19 cellular contexts compared by ENCODE assay signal in the genomic region with DNA sequence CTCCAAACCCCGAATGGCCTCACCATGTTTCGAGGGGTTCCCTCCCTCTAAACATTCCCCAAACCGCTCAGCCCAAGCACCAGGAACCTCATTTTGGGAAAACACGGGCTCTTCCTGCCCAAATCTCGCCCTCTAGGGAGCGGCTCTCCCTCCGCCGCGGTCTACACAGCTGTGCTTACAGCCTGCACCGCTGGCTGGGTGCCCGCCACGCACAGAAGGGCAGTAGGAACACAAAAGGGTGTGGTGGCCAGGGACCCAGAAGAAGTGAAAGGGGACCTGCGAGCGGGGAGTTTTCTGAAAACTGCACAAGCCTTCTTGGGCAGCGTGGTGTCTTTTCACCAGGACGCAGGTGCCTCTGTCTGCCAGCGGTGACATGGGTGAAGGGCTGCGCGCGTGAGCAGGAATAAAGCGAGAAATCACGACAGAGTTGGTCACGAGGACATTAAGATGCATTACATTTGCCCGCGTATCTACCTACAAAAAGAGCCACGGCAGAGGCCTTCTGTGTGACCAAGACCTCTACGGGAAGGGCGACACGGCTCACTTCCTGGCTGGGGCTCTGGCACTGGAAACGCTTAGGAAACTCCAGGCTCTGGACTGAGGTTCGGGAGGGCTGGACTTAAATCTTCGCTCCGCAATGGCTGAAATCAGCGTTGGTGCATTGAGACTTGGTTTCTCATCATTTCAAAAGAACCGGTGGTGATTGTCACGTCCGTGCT.
A peak's percentile ranks its signal among the peaks of the same experiment; 100 is the strongest.
DNase-seq lines count a peak whose midpoint lies in the region; ATAC-seq, FAIRE-seq and TF ChIP-seq lines count a peak whose summit lies in the region.
"Had no signal": no experiment of that assay in that cellular context is flagged by ENCODE, and none has a peak within 500 bp of the region (broad histone marks: within the 10 kb centered on the region; RNA-seq: fewer than 3 reads in every experiment).

No MANE protein-coding gene starts in this region.

- POLR2A ChIA-PET in A549 (lab: Yijun Ruan, JAX), result no interaction called here

- H3K4me1 ChIP-seq in A549 (no peaks in the 10 kb centered on the region), adipocyte (ENCODE audit: control insufficient read depth, insufficient read depth, low read length) (peaks cover 6% of the 10 kb centered on the region), parathyroid adenoma (no peaks in the 10 kb centered on the region)
- H3K4me1 ChIP-seq: uterus had no signal

- 38% methylated on average over 33 of the region's 37 CpGs for WGBS in A549 (ENCODE audit: missing lambda C conversion rate)

- intact Hi-C loops in left cardiac atrium (cut with DNase I), result no loop called here

- DNase-seq in A549 (ENCODE audit: low read depth in 1 of 2, low spot score in 1 of 2), result no peak
- peak; percentile 11 for DNase-seq in adipocyte (ENCODE audit: low read depth)
- DNase-seq in left cardiac atrium, result peak; percentile 35
- no peak for DNase-seq in nucleus accumbens (lab: John Stamatoyannopoulos, UW)
- DNase-seq in NCI-H1417 treated with DMSO at 0.1 percent for 48 hours (lab: John Stamatoyannopoulos, UW), result no peak
- no peak for DNase-seq in COLO829 (ENCODE audit: low spot score)
- DNase-seq: activated CD4-positive, alpha-beta T cell treated with anti-CD3 and anti-CD28 coated beads, Interleukin-2, amount 50 U/mL, for 48 hours; activated T-cell treated with anti-CD3 and anti-CD28 coated beads, Interleukin-2, amount 50 U/mL, for 48 hours; central memory CD4-positive, alpha-beta T cell; effector memory CD4-positive, alpha-beta T cell; foreskin melanocyte; immature natural killer cell; NCI-H2029; NCI-H774; uterus had no signal

- H3K27me3 ChIP-seq in adipocyte (replicated peaks; ENCODE audit: control insufficient read depth, insufficient read depth, low read length), result peaks cover 54% of the 10 kb centered on the region
- no peaks in the 10 kb centered on the region for H3K27me3 ChIP-seq in parathyroid adenoma (ENCODE audit: control insufficient read depth, insufficient read depth, low read length)
- H3K27me3 ChIP-seq: uterus had no signal

- TF ChIP-seq CTCF in A549 (IDR thresholded peaks at IDR 0.05) (no peak), parathyroid adenoma (IDR thresholded peaks at IDR 0.05) (no peak)

- H3K9ac ChIP-seq in adipocyte (ENCODE audit: low read length) (no peak overlapping the region), parathyroid adenoma (no peak overlapping the region)

- no peak for TF ChIP-seq POLR2A in A549 (IDR thresholded peaks at IDR 0.05; ENCODE audit: low read length)

- no peak overlapping the region for H3K27ac ChIP-seq in A549
- H3K27ac ChIP-seq in parathyroid adenoma, result no peak overlapping the region
- H3K27ac ChIP-seq: uterus had no signal

- no peak for TF ChIP-seq RAD21 in A549 (conservative IDR thresholded peaks at IDR 0.05 in 1 of 2, IDR thresholded peaks at IDR 0.05 in 1 of 2)

- CTCF ChIA-PET in A549 (lab: Yijun Ruan, JAX), result interaction anchor here (0.9 to 1.4 kb wide), 2 partner anchors 10 to 41 kb away, joined by 3 to 4 read pairs; no protein-coding TSS in a partner anchor

- no peak for TF ChIP-seq EP300 in A549 (IDR thresholded peaks at IDR 0.05)

- peak overlapping the region; percentile 41 for H2AFZ ChIP-seq in parathyroid adenoma

- no peaks in the 10 kb centered on the region for H3K36me3 ChIP-seq in adipocyte (ENCODE audit: control insufficient read depth, insufficient read depth, low read length, severe bottlenecking)
- no peaks in the 10 kb centered on the region for H3K36me3 ChIP-seq in parathyroid adenoma (ENCODE audit: control insufficient read depth, insufficient read depth, low read length)
- H3K36me3 ChIP-seq: uterus had no signal

- ATAC-seq in A549, result peak in 1 of 2 experiments; percentile 20; a peak in 1 of 6 replicates
- peak; percentile 47 to 73 for ATAC-seq in left cardiac atrium
- ATAC-seq in esophagus mucosa, result no peak
- ATAC-seq: Panc1; stimulated activated memory B cell treated with anti-CD40 and anti-IgM and Interleukin-4, amounts not matched to agents 10 μg/mL and 1 μg/mL and 100 μg/mL, for 72 hours had no signal

- H3K4me3 ChIP-seq in A549, result no peak overlapping the region
- H3K4me3 ChIP-seq in adipocyte (ENCODE audit: low read length), result peak overlapping the region; percentile 70
- H3K4me3 ChIP-seq in parathyroid adenoma (ENCODE audit: low read depth, low read length), result peak overlapping the region; percentile 44
- H3K4me3 ChIP-seq: uterus had no signal

- no peak for FAIRE-seq in A549 (lab: Jason Lieb, UNC)

- no peaks in the 10 kb centered on the region; the same call in 2 of the 3 replicates for H3K9me3 ChIP-seq in A549
- H3K9me3 ChIP-seq in adipocyte (ENCODE audit: control insufficient read depth, low read length), result no peaks in the 10 kb centered on the region
- H3K9me3 ChIP-seq in parathyroid adenoma (ENCODE audit: control insufficient read depth, low read length), result no peaks in the 10 kb centered on the region
- H3K9me3 ChIP-seq: uterus had no signal

- H3K79me2 ChIP-seq in parathyroid adenoma, result no peaks in the 10 kb centered on the region

- H3K4me2 ChIP-seq in A549 (peak overlapping the region; percentile 32; the same call in 1 of the 3 replicates), parathyroid adenoma (ENCODE audit: low read length) (peak overlapping the region; percentile 55)

TF ChIP-seq in A549, 52 proteins besides CTCF, POLR2A, EP300 and RAD21:
- TF ChIP-seq ZSCAN20 (CRISPR knock-in tag; IDR thresholded peaks at IDR 0.05), result no peak
- TF ChIP-seq ZNF302 (CRISPR knock-in tag; IDR thresholded peaks at IDR 0.05), result no peak
- TF ChIP-seq CHD4 (IDR thresholded peaks at IDR 0.05; ENCODE audit: borderline replicate concordance), result no peak
- no peak for TF ChIP-seq MAFK (IDR thresholded peaks at IDR 0.05; ENCODE audit: partially characterized antibody)
- TF ChIP-seq RNF2 (IDR thresholded peaks at IDR 0.05; ENCODE audit: borderline replicate concordance, low read depth), result no peak
- TF ChIP-seq FOXS1 (CRISPR knock-in tag; IDR thresholded peaks at IDR 0.05), result no peak
- TF ChIP-seq NFE2L2 (conservative IDR thresholded peaks at IDR 0.05; ENCODE audit: low read length), result no peak
- no peak for TF ChIP-seq PHF8 (IDR thresholded peaks at IDR 0.05; ENCODE audit: borderline replicate concordance, low read depth)
- no peak for TF ChIP-seq CBX2 (IDR thresholded peaks at IDR 0.05; ENCODE audit: borderline replicate concordance, low read depth)
- TF ChIP-seq, protein P1, sequence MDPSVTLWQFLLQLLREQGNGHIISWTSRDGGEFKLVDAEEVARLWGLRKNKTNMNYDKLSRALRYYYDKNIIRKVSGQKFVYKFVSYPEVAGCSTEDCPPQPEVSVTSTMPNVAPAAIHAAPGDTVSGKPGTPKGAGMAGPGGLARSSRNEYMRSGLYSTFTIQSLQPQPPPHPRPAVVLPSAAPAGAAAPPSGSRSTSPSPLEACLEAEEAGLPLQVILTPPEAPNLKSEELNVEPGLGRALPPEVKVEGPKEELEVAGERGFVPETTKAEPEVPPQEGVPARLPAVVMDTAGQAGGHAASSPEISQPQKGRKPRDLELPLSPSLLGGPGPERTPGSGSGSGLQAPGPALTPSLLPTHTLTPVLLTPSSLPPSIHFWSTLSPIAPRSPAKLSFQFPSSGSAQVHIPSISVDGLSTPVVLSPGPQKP (IDR thresholded peaks at IDR 0.05; ENCODE audit: low read depth, low read length), result no peak
- TF ChIP-seq HOXA7 (CRISPR knock-in tag; IDR thresholded peaks at IDR 0.05), result no peak
- TF ChIP-seq HDAC2 (IDR thresholded peaks at IDR 0.05), result no peak
- TF ChIP-seq MAZ (IDR thresholded peaks at IDR 0.05; ENCODE audit: borderline replicate concordance, low read depth, low read length), result no peak
- no peak for TF ChIP-seq EHMT2 (IDR thresholded peaks at IDR 0.05; ENCODE audit: low read depth)

Comparison
In these comparisons a context has a peak if more than half of its experiments do, and no peak if none do; other contexts are left out.
1. DNase-seq: peak in adipocyte (single experiment) and left cardiac atrium (single experiment); none in A549 (0 of 2), nucleus accumbens (0 of 56), NCI-H1417 treated with DMSO at 0.1 percent for 48 hours (single experiment) and COLO829 (single experiment).